ENCODE assay signal across 8 cellular contexts in the genomic region with DNA sequence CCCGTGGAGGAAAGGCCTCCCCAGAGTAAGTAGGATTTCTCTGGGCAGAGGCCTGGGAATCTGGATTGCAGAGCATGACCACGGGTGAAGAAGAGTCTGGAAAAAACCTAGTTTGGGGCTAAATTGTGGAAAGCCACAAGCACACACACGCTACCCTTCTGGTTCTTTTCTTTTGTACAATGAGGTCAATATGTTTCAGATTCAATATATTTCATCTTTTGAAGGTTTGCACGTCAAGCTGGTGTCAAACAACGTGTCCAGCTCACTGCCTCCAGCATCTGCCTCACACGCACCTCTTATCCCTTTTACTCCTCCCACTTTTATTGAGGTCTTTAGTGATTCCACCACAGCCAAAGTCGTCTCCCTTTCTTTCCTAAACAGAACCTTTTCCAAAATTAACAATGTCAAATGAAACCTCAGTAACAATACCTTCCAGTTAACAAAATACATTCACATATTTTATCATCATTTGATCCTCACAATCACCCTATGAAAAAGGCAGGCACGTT. TPM values are rescaled to one million over a fixed set of nuclear protein-coding genes. Genes with fewer than 3 reads are reported as not detected.
DNase-seq lines count a peak whose midpoint lies in the region; ATAC-seq and TF ChIP-seq lines count a peak whose summit lies in the region.

No MANE protein-coding gene starts in this region.

- peak overlapping the region; percentile 87 for H3K4me2 ChIP-seq in GM23338

- no peak for ATAC-seq in GM23338

- H3K4me1 Mint-ChIP-seq in CD4-positive, alpha-beta memory T cell = peaks cover 18 to 36% (median 25%) of the 10 kb centered on the region in 4 donors
- peaks cover 29% of the 10 kb centered on the region for H3K4me1 Mint-ChIP-seq in GM23338

- H3K36me3 Mint-ChIP-seq in CD4-positive, alpha-beta memory T cell = peaks cover 0 to 2% of the 10 kb centered on the region in 2 donors
- no peaks in the 10 kb centered on the region; the same call in 2 of the 3 replicates for H3K36me3 Mint-ChIP-seq in GM23338 (ENCODE audit: low read depth)

- H3K4me3 ChIP-seq in CD4-positive, alpha-beta memory T cell (ENCODE audit: low read length in 2 of 2) = peak overlapping the region; percentile 54 to 59
- H3K4me3 ChIP-seq in GM23338 = peak overlapping the region; percentile 81
- peak overlapping the region; percentile 93 for H3K4me3 ChIP-seq in WI38 (ENCODE audit: low read depth, low read length)
- H3K4me3 ChIP-seq in iPS-15b (ENCODE audit: low read depth, low read length) = peak overlapping the region; percentile 89

- H3K27me3 ChIP-seq in CD4-positive, alpha-beta memory T cell (ENCODE audit: insufficient read depth, low read length) = no peaks in the 10 kb centered on the region
- H3K27me3 ChIP-seq in GM23338 (ENCODE audit: insufficient read depth) (peaks cover 23% of the 10 kb centered on the region), iPS-15b (ENCODE audit: control insufficient read depth, insufficient read depth, low read length) (peaks cover 36% of the 10 kb centered on the region)

- intact Hi-C loops in CD4-positive, alpha-beta memory T cell (cut with micrococcal nuclease) = loop anchor here (2.0 to 5.0 kb wide), 4 partner anchors 53 to 565 kb away; partner anchors contain the start of genes AKAP7 and MED23

- peak in 1 of 5 donors; percentile 3 for DNase-seq in CD4-positive, alpha-beta memory T cell
- DNase-seq in GM23338 (ENCODE audit: low spot score) (no peak), SKM-1 (lab: John Stamatoyannopoulos, UW; ENCODE audit: unreplicated experiment) (no peak), HT-29 (ENCODE audit: low spot score) (no peak), D341Med (ENCODE audit: low spot score) (no peak)

- peaks cover 15% of the 10 kb centered on the region for H3K4me1 ChIP-seq in CD4-positive, alpha-beta memory T cell (ENCODE audit: insufficient read depth, low read length)
- H3K4me1 ChIP-seq in GM23338 (ENCODE audit: insufficient read depth) (peaks cover 24% of the 10 kb centered on the region), iPS-15b (ENCODE audit: control insufficient read depth, insufficient read depth, low read length) (peaks cover 16% of the 10 kb centered on the region)

- peaks cover 3% of the 10 kb centered on the region; the same call in 1 of the 2 replicates for H3F3A ChIP-seq in GM23338 (replicated peaks; ENCODE audit: low read depth)

- no peaks in the 10 kb centered on the region for H3K9me3 ChIP-seq in CD4-positive, alpha-beta memory T cell (ENCODE audit: control insufficient read depth in 1 of 2, low read length in 2 of 2)
- no peaks in the 10 kb centered on the region for H3K9me3 ChIP-seq in iPS-15b (ENCODE audit: control insufficient read depth, insufficient read depth, low read length)

- H3K27me3 Mint-ChIP-seq in CD4-positive, alpha-beta memory T cell = no peaks in the 10 kb centered on the region
- peaks cover 1% of the 10 kb centered on the region for H3K27me3 Mint-ChIP-seq in GM23338 (ENCODE audit: insufficient read depth, low read depth, poor library complexity)

- H3K9me2 ChIP-seq in GM23338 (ENCODE audit: insufficient read depth) = no peaks in the 10 kb centered on the region

- no peaks in the 10 kb centered on the region for H4K20me1 ChIP-seq in GM23338 (replicated peaks; ENCODE audit: insufficient read depth)

- peak overlapping the region; percentile 64 to 88 (median 82) for H3K4me3 Mint-ChIP-seq in CD4-positive, alpha-beta memory T cell
- H3K4me3 Mint-ChIP-seq in GM23338 = peak overlapping the region; percentile 79

- CTCF ChIA-PET in CD4-positive, alpha-beta memory T cell (lab: Charles Lee; ENCODE audit: partially characterized antibody) = interaction anchor here (1.0 kb wide), 1 partner anchor 470 kb away, joined by 3 read pairs; no protein-coding TSS in a partner anchor

- no peak overlapping the region for H3K9ac ChIP-seq in iPS-15b (ENCODE audit: low read depth, low read length)

- peak overlapping the region; percentile 5 to 86 (median 60) for H3K27ac Mint-ChIP-seq in CD4-positive, alpha-beta memory T cell
- H3K27ac Mint-ChIP-seq in GM23338 = no peak overlapping the region

- POLR2A ChIA-PET in CD4-positive, alpha-beta memory T cell (lab: Charles Lee; ENCODE audit: partially characterized antibody) = no interaction called here

- peak overlapping the region; percentile 21 for H3K27ac ChIP-seq in CD4-positive, alpha-beta memory T cell (ENCODE audit: low read depth, low read length)
- no peak overlapping the region for H3K27ac ChIP-seq in GM23338 (ENCODE audit: low read depth)
- peak overlapping the region; percentile 77 for H3K27ac ChIP-seq in temporal lobe (ENCODE audit: low read depth, low read length)

- H3K36me3 ChIP-seq in CD4-positive, alpha-beta memory T cell (ENCODE audit: insufficient read depth, low read length) = no peaks in the 10 kb centered on the region
- H3K36me3 ChIP-seq in GM23338 (ENCODE audit: insufficient read depth) (no peaks in the 10 kb centered on the region), iPS-15b (ENCODE audit: control insufficient read depth, insufficient read depth, low read length) (no peaks in the 10 kb centered on the region)

- TF ChIP-seq CTCF in GM23338 (conservative IDR thresholded peaks at IDR 0.05; ENCODE audit: low read depth in 2 of 2) = no peak
- TF ChIP-seq CTCF in WI38 (IDR thresholded peaks at IDR 0.05; ENCODE audit: low read depth, low read length) = no peak

- peaks cover 0 to 5% (median 0%) of the 10 kb centered on the region in 8 donors for H3K9me3 Mint-ChIP-seq in CD4-positive, alpha-beta memory T cell
- H3K9me3 Mint-ChIP-seq in GM23338 = no peaks in the 10 kb centered on the region

- H3K79me2 ChIP-seq in GM23338 (replicated peaks; ENCODE audit: insufficient read depth) = peaks cover 35% of the 10 kb centered on the region

- H2AFZ ChIP-seq in GM23338 = peak overlapping the region; percentile 97

TF ChIP-seq in GM23338, 12 proteins besides CTCF, POLR2A, EP300 and RAD21:
- TF ChIP-seq EZH2 (IDR thresholded peaks at IDR 0.05; ENCODE audit: low read depth, unreplicated experiment) (no peak), NANOG (IDR thresholded peaks at IDR 0.05; ENCODE audit: borderline replicate concordance) (no peak), REST (IDR thresholded peaks at IDR 0.05; ENCODE audit: unreplicated experiment) (no peak), JUNB (IDR thresholded peaks at IDR 0.05; ENCODE audit: unreplicated experiment) (no peak), ZNF114 (CRISPR knock-in tag; IDR thresholded peaks at IDR 0.05) (no peak), POLR2AphosphoS5 (IDR thresholded peaks at IDR 0.05; ENCODE audit: low read depth) (no peak), STAT1 (IDR thresholded peaks at IDR 0.05; ENCODE audit: unreplicated experiment) (no peak)
- TF ChIP-seq, protein P1, sequence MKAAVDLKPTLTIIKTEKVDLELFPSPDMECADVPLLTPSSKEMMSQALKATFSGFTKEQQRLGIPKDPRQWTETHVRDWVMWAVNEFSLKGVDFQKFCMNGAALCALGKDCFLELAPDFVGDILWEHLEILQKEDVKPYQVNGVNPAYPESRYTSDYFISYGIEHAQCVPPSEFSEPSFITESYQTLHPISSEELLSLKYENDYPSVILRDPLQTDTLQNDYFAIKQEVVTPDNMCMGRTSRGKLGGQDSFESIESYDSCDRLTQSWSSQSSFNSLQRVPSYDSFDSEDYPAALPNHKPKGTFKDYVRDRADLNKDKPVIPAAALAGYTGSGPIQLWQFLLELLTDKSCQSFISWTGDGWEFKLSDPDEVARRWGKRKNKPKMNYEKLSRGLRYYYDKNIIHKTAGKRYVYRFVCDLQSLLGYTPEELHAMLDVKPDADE (IDR thresholded peaks at IDR 0.05) = no peak

RNA-seq across cellular contexts. Expression of gene EPB41L2, which starts 0.8 kb away (rescaled TPM):
- total RNA-seq in CD4-positive, alpha-beta memory T cell = 10 to 100 TPM; 18.4 to 24.3 TPM
- 1 to 10 TPM; 3.3 to 7.0 TPM for polyA plus RNA-seq in CD4-positive, alpha-beta memory T cell
- 65.9 and 91.7 TPM in 2 replicates for total RNA-seq in GM23338 (2014; rRNA removed; shearing (Covaris generic))
- 76.2 and 76.7 TPM in 2 replicates for polyA plus RNA-seq in GM23338 (2016; fragmentation: Nextera tagmentation; extraction: Ambion mirVana)
- 50.6 TPM for total RNA-seq in temporal lobe
- 1.5 and 9.5 TPM in 2 replicates for total RNA-seq in HT-29 (2014; rRNA removed; shearing (Covaris generic))
